ENCODE assay signal across 27 cellular contexts in the genomic region with DNA sequence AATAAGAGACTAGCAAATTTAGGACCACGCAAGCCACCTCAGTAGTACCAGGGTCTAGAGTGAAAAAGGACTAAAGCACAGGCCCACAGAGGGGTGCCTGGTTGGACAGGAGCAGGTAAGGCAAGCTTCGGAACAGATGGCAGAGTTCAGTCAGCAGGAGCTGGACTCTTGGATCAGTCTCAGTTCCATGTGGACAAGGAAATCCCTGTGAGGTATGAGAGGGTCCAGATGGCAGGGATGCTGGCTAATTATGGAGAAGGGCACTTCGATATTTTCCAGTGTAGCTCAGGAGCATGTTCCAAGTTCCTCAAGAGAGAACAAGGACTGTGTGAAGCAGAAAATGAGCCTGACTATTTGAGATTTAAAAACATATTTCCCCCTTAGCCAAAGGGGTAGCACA. TPM values are rescaled to one million over a fixed set of nuclear protein-coding genes. Genes with fewer than 3 reads are reported as not detected.
DNase-seq lines count a peak whose midpoint lies in the region; ATAC-seq, FAIRE-seq and TF ChIP-seq lines count a peak whose summit lies in the region.
"Had no signal": no experiment of that assay in that cellular context is flagged by ENCODE, and none has a peak within 500 bp of the region (broad histone marks: within the 10 kb centered on the region; RNA-seq: fewer than 3 reads in every experiment).

No MANE protein-coding gene starts in this region.

- peaks cover 0 to 6% (median 2%) of the 10 kb centered on the region in 5 experiments for H3K9me3 Mint-ChIP-seq in brain
- H3K9me3 Mint-ChIP-seq in naive thymus-derived CD4-positive, alpha-beta T cell: peaks cover 0 to 4% (median 0%) of the 10 kb centered on the region in 11 donors
- no peaks in the 10 kb centered on the region for H3K9me3 Mint-ChIP-seq in effector memory CD8-positive, alpha-beta T cell
- H3K9me3 Mint-ChIP-seq: dendritic cell treated with granulocyte-macrophage colony-stimulating factor and Interleukin-4, amounts not matched to agents 40 ng/mL and 50 ng/mL, for 4 days; T-helper 1 cell treated with Interleukin-12 subunit alpha and Interleukin-12 subunit beta and Interleukin-4 antibody, amounts not matched to agents 30 μg/mL and 1 μg/mL, for 36 hours had no signal

- H3K4me1 Mint-ChIP-seq in brain: peaks cover 42% of the 10 kb centered on the region
- H3K4me1 Mint-ChIP-seq in naive thymus-derived CD4-positive, alpha-beta T cell: peaks cover 27 to 44% (median 39%) of the 10 kb centered on the region in 7 donors
- H3K4me1 Mint-ChIP-seq in effector memory CD8-positive, alpha-beta T cell (ENCODE audit: low read depth in 2 of 2): peaks cover 6 to 8% of the 10 kb centered on the region in 2 donors

- no peaks in the 10 kb centered on the region for H3K9me3 ChIP-seq in naive thymus-derived CD4-positive, alpha-beta T cell (ENCODE audit: control insufficient read depth in 2 of 3, low read length in 3 of 3)
- H3K9me3 ChIP-seq: body of pancreas, MG63, Peyer's patch, sigmoid colon, upper lobe of right lung had no signal

- H3K36me3 ChIP-seq in naive thymus-derived CD4-positive, alpha-beta T cell (ENCODE audit: control insufficient read depth in 2 of 3, insufficient read depth in 3 of 3, low read length in 3 of 3): peaks cover 0 to 4% (median 0%) of the 10 kb centered on the region in 3 experiments
- H3K36me3 ChIP-seq: heart right ventricle, Peyer's patch, sigmoid colon, upper lobe of right lung had no signal

- POLR2A ChIA-PET in naive thymus-derived CD4-positive, alpha-beta T cell (lab: Charles Lee): interaction anchor here (1.2 to 5.6 kb wide), 5 partner anchors 9 to 57 kb away, joined by 3 to 47 read pairs (median 5); partner anchors contain the start of gene TRMO

- DNase-seq in D721Med (ENCODE audit: insufficient read length, low spot score) (no peak), NCI-H2171 (lab: John Stamatoyannopoulos, UW) (peak; percentile 61), A172 (ENCODE audit: low spot score) (no peak)
- no peak for DNase-seq in naive thymus-derived CD4-positive, alpha-beta T cell
- no peak for DNase-seq in effector memory CD8-positive, alpha-beta T cell
- DNase-seq: activated CD4-positive, alpha-beta T cell treated with anti-CD3 and anti-CD28 coated beads, Interleukin-2, amount 10 ng/mL, durations not matched to agents 7 days and 5 days; body of pancreas; GDM1; heart right ventricle; MG63; NCI-H1436 treated with DMSO at 0.1 percent for 48 hours; NCI-H226; nephron progenitor cell; Peyer's patch; posterior cingulate gyrus; sigmoid colon; stimulated activated CD8-positive, alpha-beta memory T cell treated with anti-CD3 and anti-CD28 coated beads, Interleukin-4, amount 100 ng/mL, for 48 hours; upper lobe of right lung had no signal

- peak overlapping the region in 3 of 5 experiments; percentile 30 to 68 (median 51) for H3K4me3 Mint-ChIP-seq in brain
- peak overlapping the region in 1 of 10 donors; percentile 12 for H3K4me3 Mint-ChIP-seq in naive thymus-derived CD4-positive, alpha-beta T cell
- H3K4me3 Mint-ChIP-seq in effector memory CD8-positive, alpha-beta T cell: no peak overlapping the region
- H3K4me3 Mint-ChIP-seq: activated CD4-positive, alpha-beta T cell treated with anti-CD3 and anti-CD28 coated beads, Interleukin-2, amount 10 ng/mL, durations not matched to agents 7 days and 5 days; activated T-helper 17 cell treated with anti-CD3 and anti-CD28 coated beads, Interleukin-2, amount 50 U/mL, for 72 hours; dendritic cell treated with granulocyte-macrophage colony-stimulating factor and Interleukin-4, amounts not matched to agents 40 ng/mL and 50 ng/mL, for 4 days; mesothelial cell of epicardium; nephron progenitor cell; T-helper 1 cell treated with Interleukin-12 subunit alpha and Interleukin-12 subunit beta and Interleukin-4 antibody, amounts not matched to agents 30 μg/mL and 1 μg/mL, for 36 hours had no signal

- H3K27me3 Mint-ChIP-seq in brain: peaks cover 11% of the 10 kb centered on the region
- H3K27me3 Mint-ChIP-seq in naive thymus-derived CD4-positive, alpha-beta T cell: peaks cover 0 to 9% (median 0%) of the 10 kb centered on the region in 5 donors
- no peaks in the 10 kb centered on the region for H3K27me3 Mint-ChIP-seq in effector memory CD8-positive, alpha-beta T cell

- no peak for TF ChIP-seq CTCF in D721Med (IDR thresholded peaks at IDR 0.05; ENCODE audit: insufficient read depth, missing control alignments)
- no peak for TF ChIP-seq CTCF in brain (conservative IDR thresholded peaks at IDR 0.05)

- FAIRE-seq in D721Med (lab: Jason Lieb, UNC): peak; percentile 95

- no peak overlapping the region for H3K4me3 ChIP-seq in naive thymus-derived CD4-positive, alpha-beta T cell (ENCODE audit: low read length)
- H3K4me3 ChIP-seq: body of pancreas, heart right ventricle, MG63, Peyer's patch, sigmoid colon, upper lobe of right lung had no signal

- H3K4me1 ChIP-seq in naive thymus-derived CD4-positive, alpha-beta T cell (ENCODE audit: control insufficient read depth in 2 of 2, insufficient read depth in 2 of 2, low read length in 2 of 2): peaks cover 5 to 26% of the 10 kb centered on the region in 2 donors

- no peak overlapping the region for H3K27ac ChIP-seq in naive thymus-derived CD4-positive, alpha-beta T cell (ENCODE audit: low read depth, low read length)
- H3K27ac ChIP-seq: body of pancreas, heart right ventricle, Peyer's patch, sigmoid colon, upper lobe of right lung had no signal

- peak overlapping the region; percentile 74 to 91 (median 89) for H3K27ac Mint-ChIP-seq in brain
- H3K27ac Mint-ChIP-seq in naive thymus-derived CD4-positive, alpha-beta T cell: peak overlapping the region in 7 of 9 donors; percentile 34 to 76 (median 54)
- H3K27ac Mint-ChIP-seq in effector memory CD8-positive, alpha-beta T cell: no peak overlapping the region
- H3K27ac Mint-ChIP-seq: activated CD4-positive, alpha-beta T cell treated with anti-CD3 and anti-CD28 coated beads, Interleukin-2, amount 10 ng/mL, durations not matched to agents 7 days and 5 days; activated T-helper 17 cell treated with anti-CD3 and anti-CD28 coated beads, Interleukin-2, amount 50 U/mL, for 72 hours; dendritic cell treated with granulocyte-macrophage colony-stimulating factor and Interleukin-4, amounts not matched to agents 40 ng/mL and 50 ng/mL, for 4 days; mesothelial cell of epicardium; nephron progenitor cell; T-helper 1 cell treated with Interleukin-12 subunit alpha and Interleukin-12 subunit beta and Interleukin-4 antibody, amounts not matched to agents 30 μg/mL and 1 μg/mL, for 36 hours had no signal

- CTCF ChIA-PET in naive thymus-derived CD4-positive, alpha-beta T cell (lab: Charles Lee): interaction anchor here (0.5 to 2.2 kb wide), 2 partner anchors 24 to 58 kb away, joined by 3 to 10 read pairs; no protein-coding TSS in a partner anchor

- no peak for ATAC-seq in naive thymus-derived CD4-positive, alpha-beta T cell
- ATAC-seq in HG03108 (IDR thresholded peaks at IDR 0.05; ENCODE audit: unreplicated experiment): no peak
- no peak for ATAC-seq in effector memory CD8-positive, alpha-beta T cell (replicated peaks)
- ATAC-seq: activated T-helper 17 cell treated with anti-CD3 and anti-CD28 coated beads, Interleukin-2, amount 50 U/mL, for 72 hours; body of pancreas; HCT116; heart right ventricle; left lobe of liver; upper lobe of right lung had no signal

- H3K27me3 ChIP-seq in naive thymus-derived CD4-positive, alpha-beta T cell (ENCODE audit: control insufficient read depth in 2 of 2, insufficient read depth in 2 of 2, low read length in 2 of 2): no peaks in the 10 kb centered on the region
- H3K27me3 ChIP-seq: body of pancreas, MG63, Peyer's patch, sigmoid colon, upper lobe of right lung had no signal

- no peaks in the 10 kb centered on the region for H3K36me3 Mint-ChIP-seq in brain
- peaks cover 0 to 4% (median 2%) of the 10 kb centered on the region in 5 donors for H3K36me3 Mint-ChIP-seq in naive thymus-derived CD4-positive, alpha-beta T cell
- H3K36me3 Mint-ChIP-seq in effector memory CD8-positive, alpha-beta T cell (ENCODE audit: insufficient read depth): peaks cover 6% of the 10 kb centered on the region

- intact Hi-C loops in naive thymus-derived CD4-positive, alpha-beta T cell (cut with micrococcal nuclease): loop anchor here in 1 of 2 donors (1.0 kb wide), 1 partner anchor 8 kb away; no protein-coding TSS in a partner anchor

RNA-seq across cellular contexts. Expression of gene ANP32B, which starts 4.4 kb away (rescaled TPM):
- polyA plus RNA-seq in brain (ENCODE audit: insufficient read depth, low read depth, low replicate concordance): 234 TPM
- 100 to 1,000 TPM; 143 to 267 (median 186) TPM for total RNA-seq in naive thymus-derived CD4-positive, alpha-beta T cell
- polyA plus RNA-seq in naive thymus-derived CD4-positive, alpha-beta T cell: 100 to 1,000 TPM; 108 to 123 TPM
- total RNA-seq in A172 (2014; rRNA removed; shearing (Covaris generic)): 17.3 and 21.2 TPM in 2 replicates

RNA-seq across cellular contexts. Expression of gene HEMGN, which starts 40.7 kb away (rescaled TPM):
- not detected for polyA plus RNA-seq in brain (ENCODE audit: insufficient read depth, low read depth, low replicate concordance)
- 1 to 10 TPM; 1.3 to 4.3 (median 2.3) TPM for total RNA-seq in naive thymus-derived CD4-positive, alpha-beta T cell
- polyA plus RNA-seq in naive thymus-derived CD4-positive, alpha-beta T cell: 10 to 100 TPM; 13.6 to 14.2 TPM
- total RNA-seq in A172 (2014; rRNA removed; shearing (Covaris generic)): 0.14 TPM in 1 of 2 replicates, not detected in the other
- total RNA-seq: body of pancreas, mesothelial cell of epicardium, Peyer's patch, sigmoid colon, upper lobe of right lung had no signal
- polyA plus RNA-seq: AG04450, heart right ventricle had no signal

RNA-seq across cellular contexts. Expression of gene TRMO, which starts 56.4 kb away (rescaled TPM):
- polyA plus RNA-seq in brain (ENCODE audit: insufficient read depth, low read depth, low replicate concordance): 8.7 TPM
- 10 to 100 TPM; 26.8 to 55.3 (median 43.8) TPM for total RNA-seq in naive thymus-derived CD4-positive, alpha-beta T cell
- polyA plus RNA-seq in naive thymus-derived CD4-positive, alpha-beta T cell: 10 to 100 TPM; 24.5 to 29.3 TPM
- total RNA-seq in A172 (2014; rRNA removed; shearing (Covaris generic)): 22.5 and 29.8 TPM in 2 replicates

Comparison
In these comparisons a context has a peak if more than half of its experiments do, and no peak if none do; other contexts are left out.
1. H3K27ac Mint-ChIP-seq: peak in brain (5 of 5) and naive thymus-derived CD4-positive, alpha-beta T cell (7 of 9); none in effector memory CD8-positive, alpha-beta T cell (0 of 2).
2. H3K4me3 Mint-ChIP-seq: peak in brain (3 of 5); none in effector memory CD8-positive, alpha-beta T cell (0 of 2).